ENCODE assay signal across 8 cellular contexts in the genomic region with DNA sequence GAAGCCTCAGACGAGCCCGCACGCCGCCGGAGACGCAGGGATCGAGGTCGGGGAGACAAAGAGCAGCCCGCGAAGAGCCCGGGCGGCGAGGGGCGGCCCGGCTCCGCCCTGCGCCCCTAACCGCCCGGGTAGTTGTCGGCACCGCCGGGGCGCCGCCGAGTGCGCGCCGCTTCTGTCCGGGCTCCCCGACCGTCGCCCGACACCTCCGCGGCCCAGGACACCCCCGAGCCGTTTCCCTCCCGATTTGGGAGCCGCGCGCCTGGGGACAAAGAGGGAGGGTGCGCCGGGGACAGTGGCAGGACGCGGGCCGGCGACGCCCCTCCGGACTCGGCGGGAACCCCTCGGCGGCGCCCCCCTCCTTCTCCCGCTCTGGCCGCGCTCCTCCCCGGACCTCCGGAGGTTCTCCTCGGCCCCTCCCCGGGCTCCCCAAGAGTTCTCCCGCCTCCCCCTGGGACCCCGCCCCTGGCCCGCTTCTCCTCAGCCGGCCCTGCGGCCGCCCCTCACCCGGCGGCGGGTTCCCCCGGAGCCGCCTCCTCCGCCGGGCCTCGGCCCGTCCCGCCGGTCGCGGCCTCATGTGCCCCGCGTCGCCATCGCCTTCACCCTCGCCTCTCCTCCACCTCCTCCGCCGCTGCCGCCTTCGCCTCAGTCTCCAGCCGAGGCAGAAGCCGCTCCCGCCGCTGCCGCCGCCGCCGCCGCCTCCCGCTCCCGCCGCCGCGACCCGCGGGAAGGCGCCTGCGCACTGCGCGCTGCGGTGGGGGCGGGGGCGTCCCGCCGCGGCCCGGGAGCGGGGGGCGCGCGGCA. TPM values are rescaled to one million over a fixed set of nuclear protein-coding genes. Genes with fewer than 3 reads are reported as not detected.
A peak's percentile ranks its signal among the peaks of the same experiment; 100 is the strongest.
DNase-seq lines count a peak whose midpoint lies in the region; ATAC-seq and TF ChIP-seq lines count a peak whose summit lies in the region.

A gene (minus strand): TSS at position 730 of the 801 bp plus-strand sequence. CDS start 24,470 bp downstream, outside the sequence.

- H3K36me3 Mint-ChIP-seq in CD8-positive, alpha-beta memory T cell, result peaks cover 0 to 2% (median 0%) of the 10 kb centered on the region in 3 donors
- no peaks in the 10 kb centered on the region for H3K36me3 Mint-ChIP-seq in activated CD4-positive, alpha-beta memory T cell treated with anti-CD3 and anti-CD28 coated beads for 36 hours
- H3K36me3 Mint-ChIP-seq in natural killer cell treated with Interleukin-12 subunit alpha and Interleukin-12 subunit beta and Interleukin-15 and Interleukin-18, amount 100 ng/mL, for 72 hours, result peaks cover 6% of the 10 kb centered on the region

- peak in 1 of 5 donors; percentile 17 for DNase-seq in CD8-positive, alpha-beta memory T cell
- DNase-seq in HuH-7 (ENCODE audit: low spot score), result peak; percentile 49
- peak; percentile 20 for DNase-seq in activated CD4-positive, alpha-beta memory T cell treated with anti-CD3 and anti-CD28 coated beads for 36 hours
- DNase-seq in fibroblast of mammary gland (ENCODE audit: low read depth), result no peak
- DNase-seq in natural killer cell treated with Interleukin-12 subunit alpha and Interleukin-12 subunit beta and Interleukin-15 and Interleukin-18, amount 100 ng/mL, for 72 hours (ENCODE audit: low spot score), result no peak
- no peak for DNase-seq in COLO829 (ENCODE audit: low spot score)

- H3K27ac ChIP-seq in CD8-positive, alpha-beta memory T cell (ENCODE audit: low read depth, low read length), result no peak within 1 kb of the TSS

- H3K4me1 ChIP-seq in CD8-positive, alpha-beta memory T cell (ENCODE audit: insufficient read depth, low read length), result peaks cover 12% of the 10 kb centered on the region

- H3K36me3 ChIP-seq in CD8-positive, alpha-beta memory T cell (ENCODE audit: insufficient read depth, low read length), result no peaks in the 10 kb centered on the region

- intact Hi-C loops in activated CD4-positive, alpha-beta memory T cell treated with anti-CD3 and anti-CD28 coated beads for 36 hours (cut with micrococcal nuclease), result loop anchor here (1.0 kb wide), 1 partner anchor 54 kb away; no protein-coding TSS in a partner anchor

- ATAC-seq in natural killer cell treated with Interleukin-12 subunit alpha and Interleukin-12 subunit beta and Interleukin-15 and Interleukin-18, amount 100 ng/mL, for 72 hours, result peak; percentile 51 to 72
- ATAC-seq in HG02884 (IDR thresholded peaks at IDR 0.05; ENCODE audit: unreplicated experiment) (no peak), HG02571 (IDR thresholded peaks at IDR 0.05; ENCODE audit: unreplicated experiment) (no peak)

- H3K4me1 Mint-ChIP-seq in CD8-positive, alpha-beta memory T cell, result peaks cover 10 to 16% (median 11%) of the 10 kb centered on the region in 3 donors
- peaks cover 12% of the 10 kb centered on the region for H3K4me1 Mint-ChIP-seq in activated CD4-positive, alpha-beta memory T cell treated with anti-CD3 and anti-CD28 coated beads for 36 hours (ENCODE audit: low read depth)
- H3K4me1 Mint-ChIP-seq in natural killer cell treated with Interleukin-12 subunit alpha and Interleukin-12 subunit beta and Interleukin-15 and Interleukin-18, amount 100 ng/mL, for 72 hours (ENCODE audit: low read depth in 2 of 2), result peaks cover 7 to 8% of the 10 kb centered on the region in 2 donors

- peak within 1 kb of the TSS in 2 of 8 donors; percentile 32 to 60 for H3K27ac Mint-ChIP-seq in CD8-positive, alpha-beta memory T cell
- no peak within 1 kb of the TSS for H3K27ac Mint-ChIP-seq in activated CD4-positive, alpha-beta memory T cell treated with anti-CD3 and anti-CD28 coated beads for 36 hours
- H3K27ac Mint-ChIP-seq in natural killer cell treated with Interleukin-12 subunit alpha and Interleukin-12 subunit beta and Interleukin-15 and Interleukin-18, amount 100 ng/mL, for 72 hours, result no peak within 1 kb of the TSS

- H3K4me3 ChIP-seq in CD8-positive, alpha-beta memory T cell (ENCODE audit: low read length), result peak within 1 kb of the TSS; percentile 4
- H3K4me3 ChIP-seq in fibroblast of mammary gland (ENCODE audit: control insufficient read depth, low read depth, low read length), result peak within 1 kb of the TSS; percentile 90

- no peak for TF ChIP-seq CTCF in fibroblast of mammary gland (conservative IDR thresholded peaks at IDR 0.05; ENCODE audit: control insufficient read depth, insufficient read depth, low read depth, low read length)

- H3K27me3 ChIP-seq in CD8-positive, alpha-beta memory T cell (ENCODE audit: insufficient read depth, low read length, poor library complexity, severe bottlenecking), result peaks cover 35% of the 10 kb centered on the region

- CTCF ChIA-PET in CD8-positive, alpha-beta memory T cell (lab: Charles Lee), result no interaction called here
- CTCF ChIA-PET in activated CD4-positive, alpha-beta memory T cell treated with anti-CD3 and anti-CD28 coated beads for 36 hours (lab: Charles Lee), result interaction anchor here (1.0 to 2.5 kb wide), 5 partner anchors 19 to 54 kb away, joined by 3 to 10 read pairs (median 4); no protein-coding TSS in a partner anchor

- POLR2A ChIA-PET in CD8-positive, alpha-beta memory T cell (lab: Charles Lee), result no interaction called here
- POLR2A ChIA-PET in activated CD4-positive, alpha-beta memory T cell treated with anti-CD3 and anti-CD28 coated beads for 36 hours (lab: Charles Lee), result no interaction called here

- H3K4me3 Mint-ChIP-seq in CD8-positive, alpha-beta memory T cell, result peak within 1 kb of the TSS; percentile 76 to 86 (median 81)
- H3K4me3 Mint-ChIP-seq in activated CD4-positive, alpha-beta memory T cell treated with anti-CD3 and anti-CD28 coated beads for 36 hours, result peak within 1 kb of the TSS; percentile 68
- peak within 1 kb of the TSS; percentile 81 for H3K4me3 Mint-ChIP-seq in natural killer cell treated with Interleukin-12 subunit alpha and Interleukin-12 subunit beta and Interleukin-15 and Interleukin-18, amount 100 ng/mL, for 72 hours

- H3K27me3 Mint-ChIP-seq in CD8-positive, alpha-beta memory T cell, result peaks cover 61 to 66% of the 10 kb centered on the region in 2 donors
- peaks cover 46% of the 10 kb centered on the region for H3K27me3 Mint-ChIP-seq in activated CD4-positive, alpha-beta memory T cell treated with anti-CD3 and anti-CD28 coated beads for 36 hours
- H3K27me3 Mint-ChIP-seq in natural killer cell treated with Interleukin-12 subunit alpha and Interleukin-12 subunit beta and Interleukin-15 and Interleukin-18, amount 100 ng/mL, for 72 hours, result peaks cover 31 to 44% of the 10 kb centered on the region in 2 donors

- no peaks in the 10 kb centered on the region for H3K9me3 ChIP-seq in CD8-positive, alpha-beta memory T cell (ENCODE audit: low read length)

- H3K9me3 Mint-ChIP-seq in CD8-positive, alpha-beta memory T cell, result no peaks in the 10 kb centered on the region
- no peaks in the 10 kb centered on the region for H3K9me3 Mint-ChIP-seq in activated CD4-positive, alpha-beta memory T cell treated with anti-CD3 and anti-CD28 coated beads for 36 hours
- H3K9me3 Mint-ChIP-seq in natural killer cell treated with Interleukin-12 subunit alpha and Interleukin-12 subunit beta and Interleukin-15 and Interleukin-18, amount 100 ng/mL, for 72 hours, result no peaks in the 10 kb centered on the region

RNA-seq across cellular contexts. Expression of the gene that starts here (rescaled TPM):
- 10 to 100 TPM in 1 of 2 experiments, 1 to 10 TPM in 1; 9.4 to 10.2 TPM for total RNA-seq in CD8-positive, alpha-beta memory T cell
- not detected for polyA plus RNA-seq in CD8-positive, alpha-beta memory T cell
- 1 to 10 TPM; 1.9 to 2.7 TPM for total RNA-seq in activated CD4-positive, alpha-beta memory T cell treated with anti-CD3 and anti-CD28 coated beads for 36 hours
- 1 to 10 TPM; 1.4 to 2.5 TPM for total RNA-seq in natural killer cell treated with Interleukin-12 subunit alpha and Interleukin-12 subunit beta and Interleukin-15 and Interleukin-18, amount 100 ng/mL, for 72 hours

Comparison
In these comparisons a context has a peak if more than half of its experiments do, and no peak if none do; other contexts are left out.
1. DNase-seq: peak in HuH-7 (single experiment) and activated CD4-positive, alpha-beta memory T cell treated with anti-CD3 and anti-CD28 coated beads for 36 hours (single experiment); none in fibroblast of mammary gland (single experiment), natural killer cell treated with Interleukin-12 subunit alpha and Interleukin-12 subunit beta and Interleukin-15 and Interleukin-18, amount 100 ng/mL, for 72 hours (single experiment) and COLO829 (single experiment).
2. ATAC-seq: peak in natural killer cell treated with Interleukin-12 subunit alpha and Interleukin-12 subunit beta and Interleukin-15 and Interleukin-18, amount 100 ng/mL, for 72 hours (2 of 2); none in HG02884 (single experiment) and HG02571 (single experiment).
3. Peak in every context shown above with its lines, with median percentiles within 50 percentile points of each other: H3K4me3 Mint-ChIP-seq.